In the genomic region with DNA sequence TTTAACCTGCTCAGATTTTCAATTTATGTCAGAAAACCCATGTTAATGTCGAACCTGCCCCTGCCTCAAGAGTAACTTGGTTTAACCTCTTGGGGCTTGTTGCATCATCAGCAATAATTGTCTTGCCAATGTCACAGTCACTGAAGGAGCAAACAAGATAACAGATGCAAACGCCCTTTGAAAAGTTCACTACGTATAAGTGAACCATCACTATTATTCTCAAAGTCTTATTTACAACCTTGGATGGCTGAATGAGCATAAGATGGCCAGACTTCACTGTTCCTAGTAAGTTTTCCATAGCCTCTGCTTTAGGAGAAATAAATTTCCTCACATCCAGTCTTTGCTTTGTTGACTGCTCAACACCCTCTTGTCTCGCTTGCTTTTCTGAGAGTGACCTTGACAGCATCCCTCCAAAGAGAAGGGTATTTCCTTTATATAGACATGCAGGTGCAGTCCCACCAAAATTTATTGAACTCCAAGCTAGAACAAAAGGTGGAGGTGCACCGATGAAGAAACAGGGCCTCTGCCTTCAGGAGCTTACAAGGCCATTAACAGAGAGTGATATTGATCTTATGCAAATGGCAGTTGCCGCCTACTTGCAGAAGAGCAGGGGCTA, we compare ENCODE assay signal across 8 cellular contexts. TPM values are rescaled to one million over a fixed set of nuclear protein-coding genes. Genes with fewer than 3 reads are reported as not detected.
DNase-seq lines count a peak whose midpoint lies in the region; ATAC-seq, FAIRE-seq and TF ChIP-seq lines count a peak whose summit lies in the region.

No MANE protein-coding gene starts in this region.

- peaks cover 16% of the 10 kb centered on the region for H3K4me1 Mint-ChIP-seq in memory B cell

- peaks cover 3% of the 10 kb centered on the region; the same call in 1 of the 2 replicates for H4K20me1 ChIP-seq in K562 (replicated peaks; ENCODE audit: control insufficient read depth, insufficient read depth, low read length)

- BruUV-seq in K562 (replicated peaks; lab: Mats Ljungman, UMichigan), result TSS peak; percentile 88

- no peak for TF ChIP-seq RAD21 in K562 (CRISPR knock-in tag; conservative IDR thresholded peaks at IDR 0.05 in 1 of 2, IDR thresholded peaks at IDR 0.05 in 1 of 2)

- H3K27ac Mint-ChIP-seq in memory B cell, result peak overlapping the region; percentile 89

- 8% methylated on average over 6 of the region's 6 CpGs for WGBS in K562 (ENCODE audit: insufficient coverage, low coverage, missing lambda C conversion rate)

- no peak for TF ChIP-seq CTCF in right atrium auricular region (IDR thresholded peaks at IDR 0.05)
- no peak for TF ChIP-seq CTCF in K562 (IDR thresholded peaks at IDR 0.05 in 2 of 3, conservative IDR thresholded peaks at IDR 0.05 in 1 of 3; ENCODE audit: insufficient read depth in 2 of 3, low read depth in 1 of 3, low read length in 3 of 3)
- TF ChIP-seq CTCF in vagina (IDR thresholded peaks at IDR 0.05), result no peak

- peaks cover 40% of the 10 kb centered on the region for H3K79me2 ChIP-seq in K562 (ENCODE audit: control insufficient read depth, insufficient read depth, low read length)

- H3K9me3 ChIP-seq in right atrium auricular region (no peaks in the 10 kb centered on the region), K562 (replicated peaks; ENCODE audit: control insufficient read depth, insufficient read depth, low read depth, low read length) (no peaks in the 10 kb centered on the region), vagina (no peaks in the 10 kb centered on the region)

- DNase-seq in right atrium auricular region (ENCODE audit: low spot score) (no peak), left ventricle myocardium superior (no peak), K562 (ENCODE audit: extremely low read depth in 1 of 4, low spot score in 3 of 4) (peak in 2 of 4 experiments; percentile 38 to 65), memory B cell (ENCODE audit: low spot score in 2 of 2) (no peak), vagina (ENCODE audit: extremely low spot score in 2 of 2) (no peak), CD1c-positive myeloid dendritic cell (ENCODE audit: extremely low spot score) (no peak)
- DNase-seq in activated effector memory CD4-positive, alpha-beta T cell treated with anti-CD3 and anti-CD28 coated beads, Interleukin-2, amount 50 U/mL, for 16 hours, result no peak
- DNase-seq in NK-92 treated with Interleukin-12 subunit alpha and Interleukin-12 subunit beta, amount 100 ng/mL, for 24 hours (lab: John Stamatoyannopoulos, UW), result no peak

- H3K36me3 ChIP-seq in right atrium auricular region (no peaks in the 10 kb centered on the region), K562 (ENCODE audit: control insufficient read depth, insufficient read depth, low read length) (peaks cover 19% of the 10 kb centered on the region; the same call in 2 of the 3 replicates), vagina (peaks cover 0 to 4% of the 10 kb centered on the region in 2 donors)

- intact Hi-C loops in left ventricle myocardium superior (cut with micrococcal nuclease) (no loop called here), K562 (cut with micrococcal nuclease) (loop anchor here (2.0 to 5.0 kb wide), 5 partner anchors 29 to 607 kb away; partner anchors contain the start of gene PPM1J), vagina (cut with DNase I) (loop anchor here (10.0 kb wide), 1 partner anchor 357 kb away; the partner anchor contains the start of gene PPM1J)

- no peaks in the 10 kb centered on the region for H3K36me3 Mint-ChIP-seq in memory B cell

- H3K27ac ChIP-seq in right atrium auricular region (peak overlapping the region; percentile 86 to 87), K562 (ENCODE audit: extremely low read depth, low read depth, low read length) (peak overlapping the region; percentile 96), vagina (peak overlapping the region; percentile 91)

- peak overlapping the region; percentile 54 to 78 for H3K4me3 ChIP-seq in right atrium auricular region
- H3K4me3 ChIP-seq in K562, result peak overlapping the region; percentile 96
- peak overlapping the region; percentile 78 to 96 for H3K4me3 ChIP-seq in vagina

- POLR2A ChIA-PET in K562 (lab: Yijun Ruan, JAX), result interaction anchor here (0.6 to 3.7 kb wide), 36 partner anchors 10 to 1260 kb away, joined by 3 to 48 read pairs (median 3); partner anchors contain the start of genes PPM1J and SLC16A1

- peak overlapping the region; percentile 99 for H3K4me2 ChIP-seq in K562 (ENCODE audit: insufficient read depth, low read length)

- TF ChIP-seq EP300 in K562 (IDR thresholded peaks at IDR 0.05; ENCODE audit: low read length), result peak; percentile 88

- H2AFZ ChIP-seq in K562 (ENCODE audit: low read depth, low read length), result peak overlapping the region; percentile 98

- H3K4me1 ChIP-seq in right atrium auricular region (peaks cover 0 to 31% of the 10 kb centered on the region in 2 donors), K562 (replicated peaks in 1 of 2; ENCODE audit: control insufficient read depth in 2 of 2, insufficient read depth in 2 of 2, low read length in 2 of 2) (peaks cover 16% of the 10 kb centered on the region in 2 experiments), vagina (peaks cover 34% of the 10 kb centered on the region)

- no peak for FAIRE-seq in K562 (lab: Jason Lieb, UNC)

- in situ Hi-C loops in K562 (cut with MboI), result no loop called here

- no peaks in the 10 kb centered on the region for H3K27me3 Mint-ChIP-seq in memory B cell

- peak overlapping the region; percentile 89 for H3K4me3 Mint-ChIP-seq in memory B cell

- ATAC-seq in left ventricle myocardium superior, result no peak
- peak; percentile 30 for ATAC-seq in K562
- no peak for ATAC-seq in memory B cell (ENCODE audit: low read depth)

- no peaks in the 10 kb centered on the region for H3K27me3 ChIP-seq in right atrium auricular region
- no peaks in the 10 kb centered on the region for H3K27me3 ChIP-seq in K562 (ENCODE audit: control insufficient read depth in 2 of 2, insufficient read depth in 2 of 2, low read length in 2 of 2)
- no peaks in the 10 kb centered on the region for H3K27me3 ChIP-seq in vagina

- TF ChIP-seq POLR2A in K562 (conservative IDR thresholded peaks at IDR 0.05), result no peak
- no peak for TF ChIP-seq POLR2A in vagina (IDR thresholded peaks at IDR 0.05)

- no peaks in the 10 kb centered on the region for H3K9me1 ChIP-seq in K562 (ENCODE audit: control insufficient read depth, insufficient read depth, low read length)

- H3K9ac ChIP-seq in K562 (ENCODE audit: insufficient read depth in 1 of 2, low read depth in 2 of 2, low read length in 2 of 2), result peak overlapping the region; percentile 94 to 96

- no peaks in the 10 kb centered on the region for H3K9me3 Mint-ChIP-seq in memory B cell

- CTCF ChIA-PET in K562 (lab: Yijun Ruan, JAX; ENCODE audit: low intra/inter-chr PET ratio), result interaction anchor here (0.8 to 2.3 kb wide), 4 partner anchors 191 to 437 kb away, joined by 3 to 20 read pairs (median 6); partner anchors contain the start of gene PPM1J

TF ChIP-seq in K562, 482 proteins besides CTCF, POLR2A, EP300 and RAD21 (continues in another document):
- TF ChIP-seq RBBP5 (IDR thresholded peaks at IDR 0.05; ENCODE audit: borderline replicate concordance, insufficient read depth, low read length, poor library complexity, severe bottlenecking) (peak; percentile 41), ZNF197 (CRISPR knock-in tag; IDR thresholded peaks at IDR 0.05; ENCODE audit: low read depth) (peak; percentile 45; the same call in 1 of the 2 replicates), MCM3 (IDR thresholded peaks at IDR 0.05) (no peak), PCBP1 (IDR thresholded peaks at IDR 0.05; ENCODE audit: low read depth, low read length, poor library complexity, severe bottlenecking) (no peak), ELF1 (tag; IDR thresholded peaks at IDR 0.05) (no peak), NFIC (IDR thresholded peaks at IDR 0.05) (no peak; the same call in 1 of the 2 replicates), HNRNPUL1 (IDR thresholded peaks at IDR 0.05; ENCODE audit: low read length) (no peak), PHB (CRISPR knock-in tag; IDR thresholded peaks at IDR 0.05) (no peak), EZH2 (IDR thresholded peaks at IDR 0.05; ENCODE audit: borderline replicate concordance, low read depth, low read length) (no peak), ETV1 (tag; conservative IDR thresholded peaks at IDR 0.05; ENCODE audit: low read depth) (no peak)
- TF ChIP-seq, protein P1, sequence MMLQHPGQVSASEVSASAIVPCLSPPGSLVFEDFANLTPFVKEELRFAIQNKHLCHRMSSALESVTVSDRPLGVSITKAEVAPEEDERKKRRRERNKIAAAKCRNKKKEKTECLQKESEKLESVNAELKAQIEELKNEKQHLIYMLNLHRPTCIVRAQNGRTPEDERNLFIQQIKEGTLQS (IDR thresholded peaks at IDR 0.05), result peak; percentile 100
- TF ChIP-seq, protein P1 (CRISPR knock-in tag; conservative IDR thresholded peaks at IDR 0.05), result peak; percentile 64; the same call in 1 of the 2 replicates

RNA-seq across cellular contexts. Expression of gene LRIG2, which starts 0.7 kb away (rescaled TPM):
- 10 to 100 TPM in 1 of 2 donors, 1 to 10 TPM in 1; 7.1 to 10.4 TPM for total RNA-seq in right atrium auricular region
- total RNA-seq in left ventricle myocardium superior, result 7.7 TPM
- 95.5 and 187 TPM in 2 replicates for total RNA-seq in K562 (2011; cell fraction: chromatin; rRNA removed; ENCODE audit: low replicate concordance)
- total RNA-seq in K562 (2011; cell fraction: nucleolus; rRNA removed), result 53.9 and 56.3 TPM in 2 replicates
- total RNA-seq in K562 (2011; cell fraction: nucleoplasm; rRNA removed), result 89.7 and 114 TPM in 2 replicates
- 6.2 and 11.8 TPM in 2 replicates for total RNA-seq in K562 (2014; rRNA removed)
- 17.9 and 23.7 TPM in 2 replicates for total RNA-seq in K562 (2014; rRNA removed; fragmentation: Illumina TruSeq; extraction: Trizol)
- 19.7 and 22.4 TPM in 2 replicates for total RNA-seq in K562 (2015; rRNA removed; fragmentation: Illumina TruSeq; extraction: Trizol)
- 13.7 and 15.6 TPM in 2 replicates for total RNA-seq in K562 (2021)
- 28.1 and 28.5 TPM in 2 replicates for polyA plus RNA-seq in K562 (2011; rRNA removed)
- polyA plus RNA-seq in K562 (2011; cell fraction: cytosol; rRNA removed), result 10.5 and 18.9 TPM in 2 replicates
- 41.4 and 45.7 TPM in 2 replicates for polyA plus RNA-seq in K562 (2011; cell fraction: nucleus; rRNA removed)
- 5.2 and 6.4 TPM in 2 replicates for polyA plus RNA-seq in K562 (2012)
- 10.1 and 12.4 TPM in 2 replicates for polyA plus RNA-seq in K562 (2014; fragmentation: Illumina TruSeq; extraction: Trizol)
- polyA plus RNA-seq in K562 (2014; fragmentation: Nextera tagmentation; extraction: Ambion mirVana), result 1 to 10 TPM; 1.8 to 3.3 TPM
- polyA plus RNA-seq in K562 (2014; rRNA removed), result 8.5 and 11.5 TPM in 2 replicates
- 53.8 and 63.7 TPM in 2 replicates for polyA minus RNA-seq in K562 (2011; rRNA and poly(A)+ RNA removed)
- 16.4 and 17.7 TPM in 2 replicates for polyA minus RNA-seq in K562 (2011; cell fraction: cytosol; rRNA and poly(A)+ RNA removed)
- polyA minus RNA-seq in K562 (2011; cell fraction: nucleus; rRNA and poly(A)+ RNA removed), result 23.0 and 42.1 TPM in 2 replicates
- 43.0 TPM for total RNA-seq in vagina
